18 cellular contexts compared by ENCODE assay signal in genomic region chr17:40129498-40129897, GRCh38. TPM values are rescaled to one million over a fixed set of nuclear protein-coding genes. Genes with fewer than 3 reads are reported as not detected.
DNase-seq lines count a peak whose midpoint lies in the region; ATAC-seq, FAIRE-seq and TF ChIP-seq lines count a peak whose summit lies in the region.
"Had no signal": no experiment of that assay in that cellular context is flagged by ENCODE, and none has a peak within 500 bp of the region (broad histone marks: within the 10 kb centered on the region; RNA-seq: fewer than 3 reads in every experiment).

No MANE protein-coding gene starts in this region.

- H3K36me3 Mint-ChIP-seq in CD8-positive, alpha-beta T cell, result peaks cover 75% of the 10 kb centered on the region
- H3K36me3 Mint-ChIP-seq in naive thymus-derived CD4-positive, alpha-beta T cell, result peaks cover 17 to 55% (median 34%) of the 10 kb centered on the region in 5 donors

- TF ChIP-seq EP300 in GM12878 (IDR thresholded peaks at IDR 0.05; ENCODE audit: borderline replicate concordance in 1 of 2, control insufficient read depth in 1 of 2, low read depth in 2 of 2, low read length in 2 of 2), result no peak

- TF ChIP-seq RAD21 in GM12878 (IDR thresholded peaks at IDR 0.05; ENCODE audit: insufficient read depth, low read depth, low read length), result no peak

- RAD21 ChIA-PET in GM12878 (lab: Charles Lee; ENCODE audit: unreplicated experiment), result no interaction called here

- H3K36me3 ChIP-seq in CD8-positive, alpha-beta T cell (ENCODE audit: insufficient read depth, low read length), result peaks cover 28% of the 10 kb centered on the region
- H3K36me3 ChIP-seq in GM12878 (ENCODE audit: control insufficient read depth in 2 of 2, insufficient read depth in 2 of 2, low read length in 1 of 2), result peaks cover 2 to 38% of the 10 kb centered on the region in 2 experiments
- H3K36me3 ChIP-seq in naive thymus-derived CD4-positive, alpha-beta T cell (ENCODE audit: control insufficient read depth in 2 of 3, insufficient read depth in 3 of 3, low read length in 3 of 3), result peaks cover 10 to 66% (median 20%) of the 10 kb centered on the region in 3 experiments

- no peaks in the 10 kb centered on the region for H3K27me3 Mint-ChIP-seq in CD8-positive, alpha-beta T cell (ENCODE audit: low read depth)
- H3K27me3 Mint-ChIP-seq in naive thymus-derived CD4-positive, alpha-beta T cell, result no peaks in the 10 kb centered on the region
- H3K27me3 Mint-ChIP-seq: activated CD4-positive, alpha-beta T cell treated with anti-CD3 and anti-CD28 coated beads, Interleukin-2, amount 10 ng/mL, durations not matched to agents 7 days and 5 days; activated naive CD8-positive, alpha-beta T cell had no signal

- H4K20me1 ChIP-seq in GM12878 (ENCODE audit: control insufficient read depth, insufficient read depth), result peaks cover 5% of the 10 kb centered on the region

- H3K27me3 ChIP-seq in CD8-positive, alpha-beta T cell (ENCODE audit: insufficient read depth, low read length), result no peaks in the 10 kb centered on the region
- no peaks in the 10 kb centered on the region for H3K27me3 ChIP-seq in GM12878 (replicated peaks in 1 of 2; ENCODE audit: control insufficient read depth in 2 of 2, insufficient read depth in 2 of 2, low read length in 1 of 2)
- no peaks in the 10 kb centered on the region for H3K27me3 ChIP-seq in naive thymus-derived CD4-positive, alpha-beta T cell (ENCODE audit: control insufficient read depth in 2 of 2, insufficient read depth in 2 of 2, low read length in 2 of 2)
- H3K27me3 ChIP-seq: esophagus muscularis mucosa had no signal

- H2AFZ ChIP-seq in GM12878 (ENCODE audit: control insufficient read depth, low read depth, low read length), result no peak overlapping the region

- POLR2A ChIA-PET in CD8-positive, alpha-beta T cell (lab: Charles Lee), result no interaction called here
- POLR2A ChIA-PET in GM12878 (lab: Charles Lee), result no interaction called here
- POLR2A ChIA-PET in naive thymus-derived CD4-positive, alpha-beta T cell (lab: Charles Lee), result interaction anchor here (1.8 kb wide), 1 partner anchor 10 kb away, joined by 6 read pairs; the partner anchor contains the start of gene CASC3

- no peak for TF ChIP-seq POLR2A in GM12878 (IDR thresholded peaks at IDR 0.05; ENCODE audit: low read depth, low read length)

- H3K4me1 ChIP-seq in CD8-positive, alpha-beta T cell (ENCODE audit: insufficient read depth, low read length), result peaks cover 4% of the 10 kb centered on the region
- peaks cover 5% of the 10 kb centered on the region for H3K4me1 ChIP-seq in GM12878 (ENCODE audit: control insufficient read depth, insufficient read depth, low read length)
- peaks cover 3 to 9% of the 10 kb centered on the region in 2 donors for H3K4me1 ChIP-seq in naive thymus-derived CD4-positive, alpha-beta T cell (ENCODE audit: control insufficient read depth in 2 of 2, insufficient read depth in 2 of 2, low read length in 2 of 2)

- H3K4me1 Mint-ChIP-seq in CD8-positive, alpha-beta T cell (ENCODE audit: low read depth), result peaks cover 19% of the 10 kb centered on the region
- peaks cover 13 to 41% (median 28%) of the 10 kb centered on the region in 7 donors for H3K4me1 Mint-ChIP-seq in naive thymus-derived CD4-positive, alpha-beta T cell

- no peaks in the 10 kb centered on the region for H3K9me3 ChIP-seq in CD8-positive, alpha-beta T cell (ENCODE audit: low read length)
- H3K9me3 ChIP-seq in GM12878 (replicated peaks; ENCODE audit: control insufficient read depth, insufficient read depth, low read length), result no peaks in the 10 kb centered on the region
- H3K9me3 ChIP-seq in naive thymus-derived CD4-positive, alpha-beta T cell (ENCODE audit: control insufficient read depth in 2 of 3, low read length in 3 of 3), result no peaks in the 10 kb centered on the region
- H3K9me3 ChIP-seq: esophagus muscularis mucosa had no signal

- SMC1A ChIA-PET in GM12878 (lab: Charles Lee; ENCODE audit: uncharacterized antibody, unreplicated experiment), result interaction anchor here (1.2 kb wide), 1 partner anchor 16 kb away, joined by 5 read pairs; no protein-coding TSS in a partner anchor

- H3K4me3 Mint-ChIP-seq in CD8-positive, alpha-beta T cell, result no peak overlapping the region
- no peak overlapping the region for H3K4me3 Mint-ChIP-seq in naive thymus-derived CD4-positive, alpha-beta T cell
- H3K4me3 Mint-ChIP-seq: activated CD4-positive, alpha-beta T cell treated with anti-CD3 and anti-CD28 coated beads, Interleukin-2, amount 10 ng/mL, durations not matched to agents 7 days and 5 days; activated naive CD8-positive, alpha-beta T cell had no signal

- no peak overlapping the region for H3K9ac ChIP-seq in GM12878 (ENCODE audit: control insufficient read depth, insufficient read depth, low read length)

- H3K27ac ChIP-seq in CD8-positive, alpha-beta T cell (ENCODE audit: low read depth, low read length), result no peak overlapping the region
- no peak overlapping the region for H3K27ac ChIP-seq in GM12878 (ENCODE audit: control insufficient read depth, insufficient read depth)
- H3K27ac ChIP-seq in naive thymus-derived CD4-positive, alpha-beta T cell (ENCODE audit: low read depth, low read length), result no peak overlapping the region

- over 99% methylated on average over 5 of the region's 5 CpGs for WGBS in GM12878 (ENCODE audit: insufficient coverage, insufficient replicate concordance, low lambda C conversion rate, missing lambda C conversion rate)

- no peak for TF ChIP-seq CTCF in CD8-positive, alpha-beta T cell (IDR thresholded peaks at IDR 0.05)
- TF ChIP-seq CTCF in GM12878 (IDR thresholded peaks at IDR 0.05 in 2 of 3, conservative IDR thresholded peaks at IDR 0.05 in 1 of 3; ENCODE audit: control insufficient read depth in 2 of 3, extremely low read depth in 1 of 3, insufficient read depth in 1 of 3, low read depth in 3 of 3, low read length in 3 of 3), result no peak

- H3K4me3 ChIP-seq in CD8-positive, alpha-beta T cell (ENCODE audit: low read depth, low read length), result no peak overlapping the region
- H3K4me3 ChIP-seq in GM12878, result no peak overlapping the region
- no peak overlapping the region for H3K4me3 ChIP-seq in naive thymus-derived CD4-positive, alpha-beta T cell (ENCODE audit: low read length)
- H3K4me3 ChIP-seq: esophagus muscularis mucosa had no signal

- in situ Hi-C loops in GM12878 (cut with MboI), result no loop called here

- H3K9me3 Mint-ChIP-seq in CD8-positive, alpha-beta T cell, result no peaks in the 10 kb centered on the region
- peaks cover 0 to 1% (median 0%) of the 10 kb centered on the region in 11 donors for H3K9me3 Mint-ChIP-seq in naive thymus-derived CD4-positive, alpha-beta T cell
- H3K9me3 Mint-ChIP-seq: activated CD4-positive, alpha-beta T cell treated with anti-CD3 and anti-CD28 coated beads, Interleukin-2, amount 10 ng/mL, durations not matched to agents 7 days and 5 days had no signal

- BruUV-seq in GM12878 (replicated peaks; lab: Mats Ljungman, UMichigan), result TSS peak; percentile 50

- peak overlapping the region; percentile 18 for H3K27ac Mint-ChIP-seq in CD8-positive, alpha-beta T cell
- peak overlapping the region in 6 of 9 donors; percentile 48 to 82 (median 58) for H3K27ac Mint-ChIP-seq in naive thymus-derived CD4-positive, alpha-beta T cell
- H3K27ac Mint-ChIP-seq: activated CD4-positive, alpha-beta T cell treated with anti-CD3 and anti-CD28 coated beads, Interleukin-2, amount 10 ng/mL, durations not matched to agents 7 days and 5 days had no signal

- peaks cover 26% of the 10 kb centered on the region for H3K79me2 ChIP-seq in GM12878 (ENCODE audit: control insufficient read depth, insufficient read depth, low read length)

- H3K4me2 ChIP-seq in GM12878 (ENCODE audit: control insufficient read depth, insufficient read depth), result no peak overlapping the region

- DNase-seq in CD8-positive, alpha-beta T cell, result no peak
- no peak for DNase-seq in HTR-8/SVneo (ENCODE audit: insufficient read length, low spot score)
- DNase-seq in GM12878 (ENCODE audit: low read depth, low spot score), result no peak
- no peak for DNase-seq in naive thymus-derived CD4-positive, alpha-beta T cell
- no peak for DNase-seq in superior temporal gyrus (ENCODE audit: extremely low spot score)
- DNase-seq in posterior vena cava (ENCODE audit: low spot score), result no peak
- DNase-seq: activated CD4-positive, alpha-beta T cell treated with anti-CD3 and anti-CD28 coated beads, Interleukin-2, amount 10 ng/mL, durations not matched to agents 7 days and 5 days; activated T-cell treated with anti-CD3 and anti-CD28 coated beads for 4 hours; NCI-H1105 treated with DMSO at 0.1 percent for 48 hours; NCI-H2081 treated with DMSO at 0.1 percent for 48 hours; NCI-H510A; NK-92 treated with Interleukin-12 subunit alpha and Interleukin-12 subunit beta, amount 100 ng/mL, for 24 hours; nucleus accumbens; retina; stimulated activated CD4-positive, alpha-beta T cell treated with anti-CD3 and anti-CD28 coated beads, Interleukin-12 subunit alpha, Interleukin-12 subunit beta, amount 100 ng/mL, for 4 hours had no signal

- CTCF ChIA-PET in CD8-positive, alpha-beta T cell (lab: Charles Lee), result no interaction called here
- CTCF ChIA-PET in GM12878 (lab: Yijun Ruan, JAX), result interaction anchor here (1.3 to 2.2 kb wide), 2 partner anchors 39 to 44 kb away, joined by 3 to 9 read pairs; no protein-coding TSS in a partner anchor
- CTCF ChIA-PET in naive thymus-derived CD4-positive, alpha-beta T cell (lab: Charles Lee), result interaction anchor here (1.0 to 1.4 kb wide), 2 partner anchors 10 to 16 kb away, joined by 3 to 5 read pairs; partner anchors contain the start of gene CASC3

- intact Hi-C loops in CD8-positive, alpha-beta T cell (cut with DNase I, micrococcal nuclease), result no loop called here
- intact Hi-C loops in GM12878 (cut with micrococcal nuclease; ENCODE audit: unreplicated experiment), result no loop called here
- intact Hi-C loops in naive thymus-derived CD4-positive, alpha-beta T cell (cut with micrococcal nuclease), result no loop called here
- intact Hi-C loops in posterior vena cava (cut with DNase I), result no loop called here

- FAIRE-seq in HTR-8/SVneo (lab: Jason Lieb, UNC) (peak; percentile 38), GM12878 (lab: Jason Lieb, UNC) (no peak)

- ATAC-seq in CD8-positive, alpha-beta T cell, result no peak
- ATAC-seq in GM12878, result no peak
- no peak for ATAC-seq in naive thymus-derived CD4-positive, alpha-beta T cell
- ATAC-seq in GM21447 (IDR thresholded peaks at IDR 0.05; ENCODE audit: unreplicated experiment), result no peak

RNA-seq across cellular contexts. Expression of gene MSL1, which starts 7.7 kb away (rescaled TPM):
- total RNA-seq in CD8-positive, alpha-beta T cell, result 10 to 100 TPM; 43.8 to 46.6 TPM
- total RNA-seq in GM12878 (2013; cell fraction: nucleolus; rRNA removed), result 146 and 147 TPM in 2 replicates
- total RNA-seq in GM12878 (2014; rRNA removed) (56.3 and 57.6 TPM in 2 replicates), GM12878 (2014; rRNA removed; fragmentation: Illumina TruSeq; extraction: Trizol) (56.4 and 56.5 TPM in 2 replicates), GM12878 (2021) (47.8 and 50.6 TPM in 2 replicates), posterior vena cava (10 to 100 TPM; 66.7 to 68.8 TPM)
- 38.1 TPM for polyA plus RNA-seq in GM12878 (2011; ENCODE audit: low read depth)
- polyA plus RNA-seq in GM12878 (2011; rRNA removed) (80.9 and 101 TPM in 2 replicates), GM12878 (2014; fragmentation: Illumina TruSeq; extraction: Trizol) (95.2 and 110 TPM in 2 replicates), GM12878 (2014; fragmentation: Nextera tagmentation; extraction: Ambion mirVana) (10 to 100 TPM; 11.1 to 18.0 TPM), GM12878 (2014; rRNA removed) (52.0 and 53.1 TPM in 2 replicates), GM12878 (2016; fragmentation: Nextera tagmentation; extraction: Ambion mirVana) (1 to 10 TPM; 6.1 to 9.5 TPM)
- polyA plus RNA-seq in GM12878 (2011; cell fraction: cytosol; rRNA removed), result 34.6 and 35.7 TPM in 2 replicates
- 220 and 227 TPM in 2 replicates for polyA plus RNA-seq in GM12878 (2011; cell fraction: nucleus; rRNA removed)
- 45.9 and 51.6 TPM in 2 replicates for polyA plus RNA-seq in GM12878 (2012)
- 33.0 and 40.5 TPM in 2 replicates for polyA minus RNA-seq in GM12878 (2011; rRNA and poly(A)+ RNA removed)
- polyA minus RNA-seq in GM12878 (2011; cell fraction: cytosol; rRNA and poly(A)+ RNA removed), result 16.6 and 20.3 TPM in 2 replicates
- 30.2 and 34.7 TPM in 2 replicates for polyA minus RNA-seq in GM12878 (2011; cell fraction: nucleus; rRNA and poly(A)+ RNA removed)
- 100 to 1,000 TPM in 4 of 5 experiments, 10 to 100 TPM in 1; 97.0 to 145 (median 113) TPM for total RNA-seq in naive thymus-derived CD4-positive, alpha-beta T cell
- 10 to 100 TPM in 1 of 2 donors, 1 to 10 TPM in 1; 8.0 to 11.3 TPM for polyA plus RNA-seq in naive thymus-derived CD4-positive, alpha-beta T cell

RNA-seq across cellular contexts. Expression of gene CASC3, which starts 10.8 kb away (rescaled TPM):
- total RNA-seq in CD8-positive, alpha-beta T cell, result 100 to 1,000 TPM; 187 to 198 TPM
- total RNA-seq in GM12878 (2013; cell fraction: nucleolus; rRNA removed), result 135 and 156 TPM in 2 replicates
- total RNA-seq in GM12878 (2014; rRNA removed) (31.8 and 37.6 TPM in 2 replicates), GM12878 (2014; rRNA removed; fragmentation: Illumina TruSeq; extraction: Trizol) (31.9 and 33.7 TPM in 2 replicates), GM12878 (2021) (42.9 and 49.0 TPM in 2 replicates), posterior vena cava (100 to 1,000 TPM in 1 of 2 donors, 10 to 100 TPM in 1; 99.2 to 103 TPM)
- polyA plus RNA-seq in GM12878 (2011; ENCODE audit: low read depth), result 30.2 TPM
- polyA plus RNA-seq in GM12878 (2011; rRNA removed) (40.3 and 60.0 TPM in 2 replicates), GM12878 (2014; fragmentation: Illumina TruSeq; extraction: Trizol) (52.4 and 59.7 TPM in 2 replicates), GM12878 (2014; fragmentation: Nextera tagmentation; extraction: Ambion mirVana) (10 to 100 TPM; 12.7 to 16.4 TPM), GM12878 (2014; rRNA removed) (30.2 and 34.3 TPM in 2 replicates), GM12878 (2016; fragmentation: Nextera tagmentation; extraction: Ambion mirVana) (10 to 100 TPM; 52.6 to 53.4 TPM)
- 39.7 and 54.1 TPM in 2 replicates for polyA plus RNA-seq in GM12878 (2011; cell fraction: cytosol; rRNA removed)
- polyA plus RNA-seq in GM12878 (2011; cell fraction: nucleus; rRNA removed), result 126 and 159 TPM in 2 replicates
- 40.4 and 44.5 TPM in 2 replicates for polyA plus RNA-seq in GM12878 (2012)
- 40.6 and 41.8 TPM in 2 replicates for polyA minus RNA-seq in GM12878 (2011; rRNA and poly(A)+ RNA removed)
- polyA minus RNA-seq in GM12878 (2011; cell fraction: cytosol; rRNA and poly(A)+ RNA removed), result 9.0 and 22.5 TPM in 2 replicates
- polyA minus RNA-seq in GM12878 (2011; cell fraction: nucleus; rRNA and poly(A)+ RNA removed), result 33.4 and 39.4 TPM in 2 replicates
- total RNA-seq in naive thymus-derived CD4-positive, alpha-beta T cell, result 100 to 1,000 TPM in 4 of 5 experiments, 10 to 100 TPM in 1; 93.4 to 160 (median 144) TPM
- polyA plus RNA-seq in naive thymus-derived CD4-positive, alpha-beta T cell, result 10 to 100 TPM; 43.5 to 51.5 TPM

RNA-seq across cellular contexts. Expression of gene NR1D1, which starts 29.1 kb away (rescaled TPM):
- total RNA-seq in CD8-positive, alpha-beta T cell, result 10 to 100 TPM; 24.1 to 25.6 TPM
- total RNA-seq in GM12878 (2013; cell fraction: nucleolus; rRNA removed), result 5.0 TPM in 2 replicates
- total RNA-seq in GM12878 (2014; rRNA removed), result 0.49 and 1.0 TPM in 2 replicates
- total RNA-seq in GM12878 (2014; rRNA removed; fragmentation: Illumina TruSeq; extraction: Trizol), result 0.31 and 0.37 TPM in 2 replicates
- 3.4 and 3.6 TPM in 2 replicates for total RNA-seq in GM12878 (2021)
- polyA plus RNA-seq in GM12878 (2011; ENCODE audit: low read depth), result 0.85 TPM
- 0.17 and 0.41 TPM in 2 replicates for polyA plus RNA-seq in GM12878 (2011; rRNA removed)
- polyA plus RNA-seq in GM12878 (2011; cell fraction: cytosol; rRNA removed), result 0.67 and 1.2 TPM in 2 replicates
- 5.1 and 5.9 TPM in 2 replicates for polyA plus RNA-seq in GM12878 (2011; cell fraction: nucleus; rRNA removed)
- polyA plus RNA-seq in GM12878 (2012), result 2.0 and 3.6 TPM in 2 replicates
- polyA plus RNA-seq in GM12878 (2014; fragmentation: Illumina TruSeq; extraction: Trizol), result 0.44 and 1.8 TPM in 2 replicates
- under 1 TPM; 0.10 to 0.33 TPM for polyA plus RNA-seq in GM12878 (2014; fragmentation: Nextera tagmentation; extraction: Ambion mirVana)
- 0.87 and 1.2 TPM in 2 replicates for polyA plus RNA-seq in GM12878 (2014; rRNA removed)
- 1 to 10 TPM; 1.8 to 2.6 TPM for polyA plus RNA-seq in GM12878 (2016; fragmentation: Nextera tagmentation; extraction: Ambion mirVana)
- polyA minus RNA-seq in GM12878 (2011; rRNA and poly(A)+ RNA removed), result 1.0 and 1.4 TPM in 2 replicates
- polyA minus RNA-seq in GM12878 (2011; cell fraction: cytosol; rRNA and poly(A)+ RNA removed), result 2.1 TPM in 2 replicates
- 3.1 and 6.0 TPM in 2 replicates for polyA minus RNA-seq in GM12878 (2011; cell fraction: nucleus; rRNA and poly(A)+ RNA removed)
- 10 to 100 TPM in 4 of 5 experiments, 1 to 10 TPM in 1; 3.6 to 34.2 (median 17.3) TPM for total RNA-seq in naive thymus-derived CD4-positive, alpha-beta T cell
- polyA plus RNA-seq in naive thymus-derived CD4-positive, alpha-beta T cell, result 10 to 100 TPM in 1 of 2 donors, 1 to 10 TPM in 1; 4.7 to 11.2 TPM
- 10 to 100 TPM; 20.2 to 24.2 TPM for total RNA-seq in posterior vena cava

RNA-seq across cellular contexts. Expression of gene RAPGEFL1, which starts 47.8 kb away (rescaled TPM):
- 1 to 10 TPM; 8.8 to 9.2 TPM for total RNA-seq in CD8-positive, alpha-beta T cell
- 5.0 and 6.2 TPM in 2 replicates for total RNA-seq in GM12878 (2013; cell fraction: nucleolus; rRNA removed)
- 0.98 and 1.6 TPM in 2 replicates for total RNA-seq in GM12878 (2014; rRNA removed)
- 0.83 and 1.2 TPM in 2 replicates for total RNA-seq in GM12878 (2014; rRNA removed; fragmentation: Illumina TruSeq; extraction: Trizol)
- 2.8 and 3.2 TPM in 2 replicates for total RNA-seq in GM12878 (2021)
- 1.6 TPM for polyA plus RNA-seq in GM12878 (2011; ENCODE audit: low read depth)
- 0.82 and 1.7 TPM in 2 replicates for polyA plus RNA-seq in GM12878 (2011; rRNA removed)
- 1.4 and 2.0 TPM in 2 replicates for polyA plus RNA-seq in GM12878 (2011; cell fraction: cytosol; rRNA removed)
- polyA plus RNA-seq in GM12878 (2011; cell fraction: nucleus; rRNA removed), result 10.8 and 13.1 TPM in 2 replicates
- polyA plus RNA-seq in GM12878 (2012), result 1.9 and 2.3 TPM in 2 replicates
- 1.2 and 2.2 TPM in 2 replicates for polyA plus RNA-seq in GM12878 (2014; fragmentation: Illumina TruSeq; extraction: Trizol)
- polyA plus RNA-seq in GM12878 (2014; fragmentation: Nextera tagmentation; extraction: Ambion mirVana), result under 1 TPM; 0.13 to 0.38 TPM
- 2.9 and 3.6 TPM in 2 replicates for polyA plus RNA-seq in GM12878 (2014; rRNA removed)
- 1 to 10 TPM in 1 of 2 experiments, under 1 TPM in 1; 0.95 to 1.3 TPM for polyA plus RNA-seq in GM12878 (2016; fragmentation: Nextera tagmentation; extraction: Ambion mirVana)
- 1.8 and 2.2 TPM in 2 replicates for polyA minus RNA-seq in GM12878 (2011; rRNA and poly(A)+ RNA removed)
- polyA minus RNA-seq in GM12878 (2011; cell fraction: cytosol; rRNA and poly(A)+ RNA removed), result 1.6 and 2.1 TPM in 2 replicates
- 3.0 and 6.3 TPM in 2 replicates for polyA minus RNA-seq in GM12878 (2011; cell fraction: nucleus; rRNA and poly(A)+ RNA removed)
- 10 to 100 TPM in 1 of 5 experiments, 1 to 10 TPM in 4; 5.0 to 10.7 (median 6.3) TPM for total RNA-seq in naive thymus-derived CD4-positive, alpha-beta T cell
- under 1 TPM; 0.24 to 0.47 TPM for polyA plus RNA-seq in naive thymus-derived CD4-positive, alpha-beta T cell
- 1 to 10 TPM; 4.5 to 5.2 TPM for total RNA-seq in posterior vena cava
